In genomic region chr17:48556534-48557401, GRCh38 we compare ENCODE assay signal across 18 cellular contexts. TPM values are rescaled to one million over a fixed set of nuclear protein-coding genes. Genes with fewer than 3 reads are reported as not detected.
A peak's percentile ranks its signal among the peaks of the same experiment; 100 is the strongest.
DNase-seq lines count a peak whose midpoint lies in the region; ATAC-seq and TF ChIP-seq lines count a peak whose summit lies in the region.
"Had no signal": no experiment of that assay in that cellular context is flagged by ENCODE, and none has a peak within 500 bp of the region (broad histone marks: within the 10 kb centered on the region; RNA-seq: fewer than 3 reads in every experiment).

No MANE protein-coding gene starts in this region.

- no peak for ATAC-seq in Right ventricle myocardium inferior
- peak; percentile 22 for ATAC-seq in esophagus mucosa
- ATAC-seq in HG03196 (IDR thresholded peaks at IDR 0.05; ENCODE audit: unreplicated experiment) = no peak
- ATAC-seq in HG02571 (IDR thresholded peaks at IDR 0.05; ENCODE audit: unreplicated experiment) = no peak
- ATAC-seq: stimulated activated naive CD8-positive, alpha-beta T cell treated with anti-CD3 and anti-CD28 coated beads, Interleukin-15, Interleukin-2, amounts not matched to agents 100 U/mL and 50 U/mL, for 24 hours had no signal

- H3K4me3 ChIP-seq in muscle layer of duodenum (ENCODE audit: low read depth in 1 of 2, low read length in 2 of 2) (peak overlapping the region; percentile 39 to 43), vagina (peak overlapping the region in 1 of 2 donors; percentile 12)

- TF ChIP-seq POLR2A in vagina (IDR thresholded peaks at IDR 0.05) = no peak

- intact Hi-C loops in cardiac septum (cut with DNase I) (no loop called here), Right ventricle myocardium inferior (cut with DNase I) (no loop called here), vagina (cut with DNase I) (no loop called here)

- peak overlapping the region; percentile 81 for H3K27ac ChIP-seq in muscle layer of duodenum (ENCODE audit: low read length)
- peak overlapping the region; percentile 68 for H3K27ac ChIP-seq in vagina
- H3K27ac ChIP-seq: neutrophil had no signal

- no peak for TF ChIP-seq CTCF in vagina (IDR thresholded peaks at IDR 0.05)

- H3K9me3 ChIP-seq in muscle layer of duodenum (ENCODE audit: control insufficient read depth in 1 of 2, low read length in 2 of 2) (no peaks in the 10 kb centered on the region), vagina (no peaks in the 10 kb centered on the region)
- H3K9me3 ChIP-seq: neutrophil had no signal

- peaks cover 4% of the 10 kb centered on the region for H3K27me3 ChIP-seq in muscle layer of duodenum (ENCODE audit: low read depth, low read length)
- H3K27me3 ChIP-seq in vagina = no peaks in the 10 kb centered on the region

- no peaks in the 10 kb centered on the region for H3K36me3 ChIP-seq in muscle layer of duodenum (ENCODE audit: control insufficient read depth in 1 of 2, insufficient read depth in 2 of 2, low read length in 2 of 2)
- no peaks in the 10 kb centered on the region for H3K36me3 ChIP-seq in vagina
- H3K36me3 ChIP-seq: neutrophil had no signal

- DNase-seq in cardiac septum (ENCODE audit: low spot score) (peak; percentile 6), Right ventricle myocardium inferior (ENCODE audit: missing footprints) (no peak), vagina (ENCODE audit: extremely low spot score in 2 of 2) (no peak)
- no peak for DNase-seq in stimulated activated CD4-positive, alpha-beta T cell treated with anti-CD3 and anti-CD28 coated beads, Interleukin-4, amount 100 ng/mL, for 1 hour
- DNase-seq: ACHN; activated CD4-positive, alpha-beta T cell treated with anti-CD3 and anti-CD28 coated beads, Interleukin-2, amount 50 U/mL, for 4 hours; activated naive CD4-positive, alpha-beta T cell treated with anti-CD3 and anti-CD28 coated beads for 36 hours; NCI-H1417 treated with DMSO at 0.1 percent for 48 hours; stimulated activated CD4-positive, alpha-beta T cell treated with anti-CD3 and anti-CD28 coated beads, Interleukin-2, amount 100 ng/mL, for 24 hours; stimulated activated naive CD8-positive, alpha-beta T cell treated with anti-CD3 and anti-CD28 coated beads, Interleukin-15, Interleukin-2, amounts not matched to agents 100 U/mL and 50 U/mL, for 24 hours; T-helper 1 cell had no signal

- H3K4me1 ChIP-seq in muscle layer of duodenum (ENCODE audit: control insufficient read depth in 1 of 2, insufficient read depth in 2 of 2, low read length in 2 of 2) = peaks cover 16 to 70% of the 10 kb centered on the region in 2 donors
- H3K4me1 ChIP-seq in vagina = peaks cover 27% of the 10 kb centered on the region

RNA-seq across cellular contexts. Expression of gene HOXB2, which starts 11.9 kb away (rescaled TPM):
- total RNA-seq in cardiac septum (4.9 TPM), Right ventricle myocardium inferior (2.5 TPM), esophagus mucosa (14.1 TPM), vagina (14.2 TPM)

RNA-seq across cellular contexts. Expression of gene HOXB4, which starts 21.4 kb away (rescaled TPM):
- total RNA-seq in cardiac septum = 1.6 TPM
- 0.38 TPM for total RNA-seq in Right ventricle myocardium inferior
- 2.4 TPM for total RNA-seq in esophagus mucosa
- total RNA-seq in vagina = 1.5 TPM

RNA-seq across cellular contexts. Expression of gene HOXB1, which starts 26.0 kb away (rescaled TPM):
- not detected for total RNA-seq in cardiac septum
- not detected for total RNA-seq in Right ventricle myocardium inferior
- 0.24 TPM for total RNA-seq in esophagus mucosa
- not detected for total RNA-seq in vagina
- total RNA-seq: activated naive CD4-positive, alpha-beta T cell treated with anti-CD3 and anti-CD28 coated beads for 36 hours; Daoy; HT1080 had no signal

RNA-seq across cellular contexts. Expression of gene HOXB3, which starts 33.3 kb away (rescaled TPM):
- total RNA-seq in cardiac septum (4.2 TPM), Right ventricle myocardium inferior (1.2 TPM), esophagus mucosa (6.0 TPM), vagina (17.7 TPM)

RNA-seq across cellular contexts. Expression of gene HOXB5, which starts 36.8 kb away (rescaled TPM):
- total RNA-seq in cardiac septum = not detected
- not detected for total RNA-seq in Right ventricle myocardium inferior
- 0.16 TPM for total RNA-seq in esophagus mucosa
- total RNA-seq in vagina = 0.74 TPM
- total RNA-seq: activated naive CD4-positive, alpha-beta T cell treated with anti-CD3 and anti-CD28 coated beads for 36 hours had no signal
